In genomic region chr6:160400426-160400825, GRCh38 we compare ENCODE assay signal across 16 cellular contexts. TPM values are rescaled to one million over a fixed set of nuclear protein-coding genes. Genes with fewer than 3 reads are reported as not detected.
DNase-seq lines count a peak whose midpoint lies in the region; ATAC-seq and TF ChIP-seq lines count a peak whose summit lies in the region.
"Had no signal": no experiment of that assay in that cellular context is flagged by ENCODE, and none has a peak within 500 bp of the region (broad histone marks: within the 10 kb centered on the region; RNA-seq: fewer than 3 reads in every experiment).

No MANE protein-coding gene starts in this region.

- ATAC-seq in GM18867 (IDR thresholded peaks at IDR 0.05; ENCODE audit: unreplicated experiment): peak; percentile 47
- ATAC-seq: stimulated activated naive B cell treated with anti-CD40 and anti-IgM and Interleukin-4, amounts not matched to agents 10 μg/mL and 1 μg/mL and 100 μg/mL, for 72 hours had no signal

- peak overlapping the region; percentile 14 to 70 (median 60) for H3K27ac ChIP-seq in esophagus muscularis mucosa (replicated peaks in 1 of 4)
- peak overlapping the region; percentile 1 for H3K27ac ChIP-seq in rectal smooth muscle tissue (ENCODE audit: low read depth, low read length)
- H3K27ac ChIP-seq in osteoblast (ENCODE audit: low read depth, low read length): no peak overlapping the region
- H3K27ac ChIP-seq: cardiac muscle cell, epithelial cell of prostate had no signal

- TF ChIP-seq CTCF in esophagus muscularis mucosa (IDR thresholded peaks at IDR 0.05) (no peak), osteoblast (IDR thresholded peaks at IDR 0.05; ENCODE audit: extremely low read depth, low read depth, low read length) (no peak)

- H3K36me3 ChIP-seq in esophagus muscularis mucosa (no peaks in the 10 kb centered on the region), rectal smooth muscle tissue (ENCODE audit: control insufficient read depth, insufficient read depth, low read length) (no peaks in the 10 kb centered on the region), osteoblast (ENCODE audit: insufficient read depth, low read length) (no peaks in the 10 kb centered on the region)
- H3K36me3 ChIP-seq: BE2C, cardiac muscle cell had no signal

- peaks cover 0 to 29% (median 9%) of the 10 kb centered on the region in 4 donors for H3K4me1 ChIP-seq in esophagus muscularis mucosa
- no peaks in the 10 kb centered on the region for H3K4me1 ChIP-seq in rectal smooth muscle tissue (ENCODE audit: control insufficient read depth, insufficient read depth, low read length)
- no peaks in the 10 kb centered on the region for H3K4me1 ChIP-seq in osteoblast (ENCODE audit: insufficient read depth, low read length)
- H3K4me1 ChIP-seq: BE2C had no signal

- TF ChIP-seq POLR2A in esophagus muscularis mucosa (IDR thresholded peaks at IDR 0.05; ENCODE audit: low read depth): no peak

- H3K4me3 ChIP-seq in esophagus muscularis mucosa: no peak overlapping the region
- H3K4me3 ChIP-seq in rectal smooth muscle tissue (ENCODE audit: low read length): no peak overlapping the region
- H3K4me3 ChIP-seq in osteoblast (ENCODE audit: insufficient read depth, low read length): no peak overlapping the region
- H3K4me3 ChIP-seq: cardiac muscle cell had no signal

- H3K27me3 ChIP-seq in esophagus muscularis mucosa (no peaks in the 10 kb centered on the region), rectal smooth muscle tissue (ENCODE audit: control insufficient read depth, insufficient read depth, low read length) (no peaks in the 10 kb centered on the region), osteoblast (ENCODE audit: insufficient read depth, low read length) (no peaks in the 10 kb centered on the region)
- H3K27me3 ChIP-seq: BE2C, cardiac muscle cell had no signal

- H2AFZ ChIP-seq in osteoblast (ENCODE audit: low read length): no peak overlapping the region

- H4K20me1 ChIP-seq in osteoblast (ENCODE audit: insufficient read depth, low read length): no peaks in the 10 kb centered on the region

- H3K79me2 ChIP-seq in osteoblast (ENCODE audit: insufficient read depth, low read length): no peaks in the 10 kb centered on the region

- H3K9me3 ChIP-seq in esophagus muscularis mucosa: no peaks in the 10 kb centered on the region
- no peaks in the 10 kb centered on the region for H3K9me3 ChIP-seq in osteoblast (ENCODE audit: low read depth, low read length)
- H3K9me3 ChIP-seq: BE2C had no signal

- WGBS in esophagus muscularis mucosa: 65% methylated on average over 2 of the region's 2 CpGs

- DNase-seq in MV-4-11 (lab: John Stamatoyannopoulos, UW) (peak; percentile 30), esophagus muscularis mucosa (ENCODE audit: extremely low spot score) (no peak), osteoblast (ENCODE audit: insufficient read length, low spot score, missing footprints) (no peak), COLO668 (lab: John Stamatoyannopoulos, UW; ENCODE audit: unreplicated experiment) (no peak), inferior parietal cortex (ENCODE audit: extremely low spot score) (no peak), NCI-H2227 (lab: John Stamatoyannopoulos, UW; ENCODE audit: unreplicated experiment) (no peak)
- DNase-seq: activated CD4-positive, alpha-beta memory T cell treated with anti-CD3 and anti-CD28 coated beads, Interleukin-2, amount 10 ng/mL, durations not matched to agents 7 days and 5 days; activated effector memory CD4-positive, alpha-beta T cell treated with anti-CD3 and anti-CD28 coated beads, Interleukin-2, amount 50 U/mL, for 16 hours; BE2C; midbrain; NCI-H2107; stimulated activated naive B cell treated with anti-CD40 and anti-IgM and Interleukin-4, amounts not matched to agents 10 μg/mL and 1 μg/mL and 100 μg/mL, for 72 hours had no signal

- H3K4me2 ChIP-seq in osteoblast (ENCODE audit: insufficient read depth, low read length): no peak overlapping the region

- peak; percentile 10 for TF ChIP-seq EP300 in esophagus muscularis mucosa (IDR thresholded peaks at IDR 0.05)

- H3K9ac ChIP-seq in rectal smooth muscle tissue (ENCODE audit: low read length): no peak overlapping the region

- intact Hi-C loops in esophagus muscularis mucosa (cut with DNase I): no loop called here

RNA-seq across cellular contexts. Expression of gene SLC22A3, which starts 52.2 kb away (rescaled TPM):
- total RNA-seq in esophagus muscularis mucosa (10 to 100 TPM; 16.8 to 20.4 (median 18.9) TPM), osteoblast (18.9 and 22.1 TPM in 2 replicates)
- total RNA-seq: activated CD4-positive, alpha-beta memory T cell treated with anti-CD3 and anti-CD28 coated beads, Interleukin-2, amount 10 ng/mL, durations not matched to agents 7 days and 5 days had no signal
